18 cellular contexts compared by ENCODE assay signal in the genomic region with DNA sequence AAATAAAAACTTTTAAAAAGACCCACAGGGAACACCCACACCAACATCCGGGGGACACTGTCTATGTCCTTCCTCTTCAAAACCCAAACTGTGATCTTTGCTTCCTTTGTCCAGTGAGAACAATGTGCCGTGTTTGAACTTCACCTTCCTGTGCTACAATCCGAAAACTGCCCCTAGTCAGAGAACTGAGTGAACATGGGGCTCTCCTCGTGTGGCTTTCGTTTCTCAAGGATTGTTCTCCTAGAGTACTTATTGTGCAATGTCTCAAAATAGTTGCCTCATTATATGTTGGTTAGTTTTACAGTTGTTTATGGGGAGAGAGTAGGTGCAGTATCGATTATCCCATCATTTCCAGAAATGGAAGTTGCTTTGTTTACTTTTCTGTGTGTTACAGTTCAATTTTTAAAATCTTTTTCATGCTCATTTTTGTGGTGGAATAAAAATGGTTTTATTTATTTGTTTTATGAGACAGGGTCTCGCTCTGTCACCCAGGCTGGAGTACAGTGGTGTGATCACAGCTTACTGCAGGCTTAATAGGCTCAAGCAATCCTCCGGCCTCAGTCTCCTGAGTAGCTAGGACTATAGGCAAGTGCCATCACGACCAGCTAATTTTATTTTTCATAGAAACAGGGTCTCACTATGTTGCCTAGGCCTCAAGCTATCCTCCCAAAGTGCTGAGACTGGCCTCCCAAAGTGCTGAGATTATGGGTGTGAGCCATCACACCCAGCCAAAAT. TPM values are rescaled to one million over a fixed set of nuclear protein-coding genes. Genes with fewer than 3 reads are reported as not detected.
DNase-seq lines count a peak whose midpoint lies in the region; ATAC-seq, FAIRE-seq and TF ChIP-seq lines count a peak whose summit lies in the region.
"Had no signal": no experiment of that assay in that cellular context is flagged by ENCODE, and none has a peak within 500 bp of the region (broad histone marks: within the 10 kb centered on the region; RNA-seq: fewer than 3 reads in every experiment).

No MANE protein-coding gene starts in this region.

- H4K8ac ChIP-seq in mesenchymal stem cell (ENCODE audit: low read length), result no peak overlapping the region

- no peak for TF ChIP-seq POLR2A in endothelial cell of umbilical vein (IDR thresholded peaks at IDR 0.05; ENCODE audit: low read depth, low read length)

- H3K18ac ChIP-seq in mesenchymal stem cell (ENCODE audit: low read depth in 1 of 2, low read length in 2 of 2), result no peak overlapping the region

- H3K23ac ChIP-seq in mesenchymal stem cell (ENCODE audit: low read length in 2 of 2), result no peak overlapping the region

- H3K9me1 ChIP-seq in endothelial cell of umbilical vein (replicated peaks; ENCODE audit: control insufficient read depth, extremely low read depth, insufficient read depth, low read length), result no peaks in the 10 kb centered on the region

- H2AFZ ChIP-seq in GM23248 (no peak overlapping the region), endothelial cell of umbilical vein (ENCODE audit: low read depth, low read length) (no peak overlapping the region), mesenchymal stem cell (ENCODE audit: low read depth, low read length) (no peak overlapping the region)
- H2AFZ ChIP-seq: GM23338 had no signal

- H3K79me2 ChIP-seq in GM23248 (ENCODE audit: insufficient read depth) (no peaks in the 10 kb centered on the region), endothelial cell of umbilical vein (ENCODE audit: control insufficient read depth, insufficient read depth, low read length) (no peaks in the 10 kb centered on the region)

- no TSS peak for BruUV-seq in endothelial cell of umbilical vein (replicated peaks; lab: Mats Ljungman, UMichigan)

- DNase-seq in GM23248, result peak; percentile 28
- peak; percentile 68 for DNase-seq in NOMO-1 treated with dmso at 0.1 percent for 144 hours (lab: John Stamatoyannopoulos, UW; ENCODE audit: unreplicated experiment)
- peak; percentile 2 for DNase-seq in endothelial cell of umbilical vein (ENCODE audit: low read depth, low spot score)
- peak; percentile 26 for DNase-seq in mesenchymal stem cell
- DNase-seq in kidney, result no peak
- DNase-seq: activated CD4-positive, alpha-beta memory T cell treated with anti-CD3 and anti-CD28 coated beads for 36 hours; activated gamma-delta T cell; CD4-positive, CD25-positive, alpha-beta regulatory T cell; effector memory CD8-positive, alpha-beta T cell; EL; NCI-H226; nephron progenitor cell; Peyer's patch; T1000 had no signal

- H3K9me2 ChIP-seq in GM23248 (ENCODE audit: insufficient read depth), result no peaks in the 10 kb centered on the region

- ATAC-seq in GM18498 (IDR thresholded peaks at IDR 0.05; ENCODE audit: unreplicated experiment) (no peak), HG03097 (IDR thresholded peaks at IDR 0.05; ENCODE audit: low FRiP score, unreplicated experiment) (no peak), GM18861 (IDR thresholded peaks at IDR 0.05; ENCODE audit: unreplicated experiment) (no peak)
- ATAC-seq: effector memory CD8-positive, alpha-beta T cell; GM23338 had no signal

- dilution Hi-C loops in endothelial cell of umbilical vein (cut with MboI; ENCODE audit: extremely low pct_ligation_motif_present, low sequenced_read_pairs), result no loop called here

- H4K20me1 ChIP-seq in GM23248 (ENCODE audit: insufficient read depth), result no peaks in the 10 kb centered on the region
- no peaks in the 10 kb centered on the region for H4K20me1 ChIP-seq in endothelial cell of umbilical vein (replicated peaks; ENCODE audit: control insufficient read depth, extremely low read depth, insufficient read depth, low read length)

- intact Hi-C loops in endothelial cell of umbilical vein (cut with micrococcal nuclease), result no loop called here
- intact Hi-C loops in kidney (cut with DNase I), result no loop called here

- H2BK12ac ChIP-seq in mesenchymal stem cell (ENCODE audit: low read length in 2 of 2), result no peak overlapping the region

- peaks cover 6% of the 10 kb centered on the region for H3K79me1 ChIP-seq in mesenchymal stem cell (replicated peaks; ENCODE audit: low read length, poor library complexity, severe bottlenecking)

- H2BK5ac ChIP-seq in mesenchymal stem cell (ENCODE audit: low read depth, low read length, poor library complexity, severe bottlenecking), result no peak overlapping the region

- H3K4me1 ChIP-seq in GM23248 (ENCODE audit: insufficient read depth) (no peaks in the 10 kb centered on the region), endothelial cell of umbilical vein (ENCODE audit: control insufficient read depth, extremely low read depth, insufficient read depth, low read length) (peaks cover 6% of the 10 kb centered on the region), mesenchymal stem cell (ENCODE audit: control insufficient read depth, insufficient read depth, low read depth, low read length) (no peaks in the 10 kb centered on the region), kidney (ENCODE audit: control insufficient read depth in 1 of 2, insufficient read depth in 1 of 2, low read depth in 1 of 2, low read length in 2 of 2) (no peaks in the 10 kb centered on the region)
- H3K4me1 ChIP-seq: Peyer's patch had no signal

- TF ChIP-seq CTCF in endothelial cell of umbilical vein (IDR thresholded peaks at IDR 0.05; ENCODE audit: extremely low read depth in 1 of 2, insufficient read depth in 1 of 2, low read depth in 1 of 2, low read length in 2 of 2) (no peak), kidney (IDR thresholded peaks at IDR 0.05; ENCODE audit: borderline replicate concordance, extremely low read depth, insufficient read depth) (no peak)

- CTCF ChIA-PET in endothelial cell of umbilical vein (lab: Charles Lee), result no interaction called here

- H2BK15ac ChIP-seq in mesenchymal stem cell (ENCODE audit: low read depth, poor library complexity, severe bottlenecking), result no peak overlapping the region

- no peak overlapping the region for H3K27ac ChIP-seq in GM23248
- H3K27ac ChIP-seq in endothelial cell of umbilical vein (ENCODE audit: insufficient read depth, low read depth, low read length), result peak overlapping the region; percentile 18
- no peak overlapping the region for H3K27ac ChIP-seq in mesenchymal stem cell (ENCODE audit: low read length, poor library complexity, severe bottlenecking)
- H3K27ac ChIP-seq in kidney (ENCODE audit: low read depth in 2 of 2, low read length in 2 of 2), result no peak overlapping the region
- H3K27ac ChIP-seq: Peyer's patch had no signal

- WGBS in GM23248 (ENCODE audit: low coverage in 1 of 2, low lambda C conversion rate in 2 of 2, missing lambda C conversion rate in 2 of 2), 2 experiments, result 70 to 75% methylated on average over 9 of the region's 9 CpGs
- 94% methylated on average over 9 of the region's 9 CpGs for WGBS in mesenchymal stem cell

- no peak overlapping the region for H2AK5ac ChIP-seq in mesenchymal stem cell (ENCODE audit: low read length, severe bottlenecking)

- H3K27me3 ChIP-seq in GM23248 (replicated peaks; ENCODE audit: insufficient read depth) (no peaks in the 10 kb centered on the region), endothelial cell of umbilical vein (ENCODE audit: control insufficient read depth in 2 of 2, insufficient read depth in 2 of 2, low read length in 2 of 2) (no peaks in the 10 kb centered on the region), mesenchymal stem cell (ENCODE audit: control insufficient read depth in 1 of 2, insufficient read depth in 1 of 2, low read length in 2 of 2) (no peaks in the 10 kb centered on the region)
- H3K27me3 ChIP-seq: Peyer's patch had no signal

- H3K4me2 ChIP-seq in GM23248 (ENCODE audit: unreplicated experiment), result no peak overlapping the region
- peak overlapping the region; percentile 36 for H3K4me2 ChIP-seq in endothelial cell of umbilical vein (ENCODE audit: insufficient read depth, low read length)
- no peak overlapping the region for H3K4me2 ChIP-seq in mesenchymal stem cell (ENCODE audit: low read length, poor library complexity, severe bottlenecking)
- H3K4me2 ChIP-seq: GM23338 had no signal

- H3K36me3 ChIP-seq in GM23248 (ENCODE audit: low read depth) (no peaks in the 10 kb centered on the region), endothelial cell of umbilical vein (ENCODE audit: control insufficient read depth in 2 of 2, extremely low read depth in 1 of 2, insufficient read depth in 2 of 2, low read length in 2 of 2) (no peaks in the 10 kb centered on the region), mesenchymal stem cell (ENCODE audit: control insufficient read depth in 1 of 2, insufficient read depth in 2 of 2, low read depth in 1 of 2, low read length in 2 of 2) (peaks cover 10 to 24% of the 10 kb centered on the region in 2 experiments), kidney (ENCODE audit: control insufficient read depth in 1 of 2, insufficient read depth in 2 of 2, low read length in 2 of 2) (peaks cover 0 to 10% of the 10 kb centered on the region in 2 donors)

- H4K91ac ChIP-seq in mesenchymal stem cell (ENCODE audit: low read length), result no peak overlapping the region

- FAIRE-seq in endothelial cell of umbilical vein (lab: Jason Lieb, UNC) (peak; percentile 81), kidney (lab: Jason Lieb, UNC) (no peak)

- no peak overlapping the region for H3K4ac ChIP-seq in mesenchymal stem cell (ENCODE audit: low read depth in 1 of 2, low read length in 2 of 2)

- no peak overlapping the region for H3K9ac ChIP-seq in GM23248
- no peak overlapping the region for H3K9ac ChIP-seq in endothelial cell of umbilical vein (replicated peaks; ENCODE audit: extremely low read depth, insufficient read depth, low read length)
- H3K9ac ChIP-seq in mesenchymal stem cell (ENCODE audit: low read length), result no peak overlapping the region
- H3K9ac ChIP-seq in kidney (ENCODE audit: low read length in 2 of 2), result no peak overlapping the region

- H2BK120ac ChIP-seq in mesenchymal stem cell (ENCODE audit: low read depth, low read length), result no peak overlapping the region

- H3K14ac ChIP-seq in mesenchymal stem cell (ENCODE audit: low read length in 2 of 2), result no peak overlapping the region

- H3K4me3 ChIP-seq in GM23248 (no peak overlapping the region), endothelial cell of umbilical vein (replicated peaks in 1 of 3; ENCODE audit: insufficient read depth in 1 of 3, low read depth in 1 of 3, low read length in 3 of 3) (no peak overlapping the region), mesenchymal stem cell (ENCODE audit: insufficient read depth in 1 of 2, low read depth in 1 of 2, low read length in 2 of 2) (no peak overlapping the region), kidney (ENCODE audit: low read length in 2 of 2) (no peak overlapping the region)
- H3K4me3 ChIP-seq: GM23338, Peyer's patch had no signal

- H3K9me3 ChIP-seq in GM23248 (ENCODE audit: low read depth) (no peaks in the 10 kb centered on the region), endothelial cell of umbilical vein (replicated peaks; ENCODE audit: control insufficient read depth, insufficient read depth, low read length) (no peaks in the 10 kb centered on the region), mesenchymal stem cell (ENCODE audit: control insufficient read depth, low read length) (no peaks in the 10 kb centered on the region), kidney (ENCODE audit: control insufficient read depth in 1 of 2, low read length in 2 of 2) (no peaks in the 10 kb centered on the region)
- H3K9me3 ChIP-seq: Peyer's patch had no signal

- H3F3A ChIP-seq in GM23248 (ENCODE audit: insufficient read depth), result no peaks in the 10 kb centered on the region

- POLR2A ChIA-PET in endothelial cell of umbilical vein (lab: Charles Lee), result no interaction called here

- in situ Hi-C loops in GM23248 (cut with MboI), result no loop called here

RNA-seq across cellular contexts. Expression of gene RBMX, which starts 29.9 kb away (rescaled TPM):
- 217 and 254 TPM in 2 replicates for total RNA-seq in GM23248 (2014; rRNA removed; shearing (Covaris generic))
- 78.2 and 82.5 TPM in 2 replicates for polyA plus RNA-seq in GM23248 (2016; fragmentation: Nextera tagmentation; extraction: Ambion mirVana)
- 235 and 251 TPM in 2 replicates for total RNA-seq in endothelial cell of umbilical vein
- 99.1 and 117 TPM in 2 replicates for polyA plus RNA-seq in endothelial cell of umbilical vein
- polyA plus RNA-seq in endothelial cell of umbilical vein (2011; cell fraction: cytosol; rRNA removed), result 117 and 122 TPM in 2 replicates
- polyA plus RNA-seq in endothelial cell of umbilical vein (2011; cell fraction: nucleus; rRNA removed), result 237 and 314 TPM in 2 replicates
- 167 and 202 TPM in 2 replicates for polyA plus RNA-seq in endothelial cell of umbilical vein (2012)
- polyA minus RNA-seq in endothelial cell of umbilical vein, result 132 and 141 TPM in 2 replicates
- 143 TPM for polyA minus RNA-seq in endothelial cell of umbilical vein (2011; cell fraction: cytosol; rRNA and poly(A)+ RNA removed)
- polyA minus RNA-seq in endothelial cell of umbilical vein (2011; cell fraction: nucleus; rRNA and poly(A)+ RNA removed), result 75.9 and 92.8 TPM in 2 replicates
- 119 TPM for polyA plus RNA-seq in mesenchymal stem cell (2013, experiment 1 of 2)
- 120 TPM for polyA plus RNA-seq in mesenchymal stem cell (2013, experiment 2 of 2)
- 143 TPM for total RNA-seq in kidney
- polyA plus RNA-seq in kidney (ENCODE audit: insufficient read depth, low read depth, low replicate concordance), result 95.0 TPM
